In genomic region chr7:26278769-26279168, GRCh38 we compare ENCODE assay signal across 9 cellular contexts.
A peak's percentile ranks its signal among the peaks of the same experiment; 100 is the strongest.
DNase-seq lines count a peak whose midpoint lies in the region; ATAC-seq and TF ChIP-seq lines count a peak whose summit lies in the region.
"Had no signal": no experiment of that assay in that cellular context is flagged by ENCODE, and none has a peak within 500 bp of the region (broad histone marks: within the 10 kb centered on the region; RNA-seq: fewer than 3 reads in every experiment).

No MANE protein-coding gene starts in this region.

- H3K9me3 ChIP-seq in parathyroid adenoma (ENCODE audit: control insufficient read depth, low read length), result no peaks in the 10 kb centered on the region

- in situ Hi-C loops in astrocyte of the spinal cord (cut with HindIII; ENCODE audit: low sequenced_read_pairs), result no loop called here

- H3K4me3 ChIP-seq in NB4 (ENCODE audit: low read depth, low read length) (peak overlapping the region; percentile 76), astrocyte of the spinal cord (ENCODE audit: low read depth, low read length) (no peak overlapping the region), parathyroid adenoma (ENCODE audit: low read depth, low read length) (no peak overlapping the region)
- H3K4me3 ChIP-seq: BLaER1 treated with 17β-estradiol and CSF1 and Interleukin-3, amounts not matched to agents 10 nM and 100 nM had no signal

- no peaks in the 10 kb centered on the region for H3K4me1 ChIP-seq in parathyroid adenoma
- H3K4me1 ChIP-seq: BLaER1 treated with 17β-estradiol and CSF1 and Interleukin-3, amounts not matched to agents 10 nM and 100 nM had no signal

- peak; percentile 33 to 45 for ATAC-seq in activated CD4-positive, CD25-positive, alpha-beta regulatory T cell treated with anti-CD3 and anti-CD28 coated beads, Interleukin-2, amount 50 U/mL, for 24 hours
- ATAC-seq in HG02759 (IDR thresholded peaks at IDR 0.05; ENCODE audit: unreplicated experiment) (no peak), HG02798 (IDR thresholded peaks at IDR 0.05; ENCODE audit: poor library complexity, unreplicated experiment) (no peak), GM21381 (IDR thresholded peaks at IDR 0.05; ENCODE audit: unreplicated experiment) (no peak)

- TF ChIP-seq POLR2A in NB4 (IDR thresholded peaks at IDR 0.05; ENCODE audit: extremely low read depth, insufficient read length), result no peak

- H2AFZ ChIP-seq in parathyroid adenoma, result no peak overlapping the region

- H3K79me2 ChIP-seq in parathyroid adenoma, result no peaks in the 10 kb centered on the region

- H3K4me2 ChIP-seq in parathyroid adenoma (ENCODE audit: low read length), result no peak overlapping the region
- H3K4me2 ChIP-seq: BLaER1 treated with 17β-estradiol and CSF1 and Interleukin-3, amounts not matched to agents 10 nM and 100 nM had no signal

- no peak overlapping the region for H3K9ac ChIP-seq in parathyroid adenoma
- H3K9ac ChIP-seq: BLaER1 treated with 17β-estradiol and CSF1 and Interleukin-3, amounts not matched to agents 10 nM and 100 nM had no signal

- H3K27ac ChIP-seq in parathyroid adenoma, result no peak overlapping the region
- H3K27ac ChIP-seq: BLaER1 treated with 17β-estradiol and CSF1 and Interleukin-3, amounts not matched to agents 10 nM and 100 nM had no signal

- H3K27me3 ChIP-seq in parathyroid adenoma (ENCODE audit: control insufficient read depth, insufficient read depth, low read length), result no peaks in the 10 kb centered on the region
- H3K27me3 ChIP-seq: BLaER1 treated with 17β-estradiol and CSF1 and Interleukin-3, amounts not matched to agents 10 nM and 100 nM had no signal

- TF ChIP-seq CTCF in NB4 (IDR thresholded peaks at IDR 0.05; ENCODE audit: low read depth, low read length) (peak; percentile 73), astrocyte of the spinal cord (IDR thresholded peaks at IDR 0.05; ENCODE audit: low read depth, low read length) (peak; percentile 13), parathyroid adenoma (IDR thresholded peaks at IDR 0.05) (peak; percentile 16)

- no peaks in the 10 kb centered on the region for H3K36me3 ChIP-seq in parathyroid adenoma (ENCODE audit: control insufficient read depth, insufficient read depth, low read length)
- H3K36me3 ChIP-seq: BLaER1 treated with 17β-estradiol and CSF1 and Interleukin-3, amounts not matched to agents 10 nM and 100 nM had no signal

- DNase-seq in activated CD4-positive, CD25-positive, alpha-beta regulatory T cell (lab: John Stamatoyannopoulos, UW), result no peak
- DNase-seq in NB4 (ENCODE audit: low read depth) (peak; percentile 80), astrocyte of the spinal cord (ENCODE audit: low read depth, low spot score) (no peak)

Comparison
In these comparisons a context has a peak if more than half of its experiments do, and no peak if none do; other contexts are left out.
1. ATAC-seq: peak in activated CD4-positive, CD25-positive, alpha-beta regulatory T cell treated with anti-CD3 and anti-CD28 coated beads, Interleukin-2, amount 50 U/mL, for 24 hours (2 of 2); none in HG02759 (single experiment), HG02798 (single experiment) and GM21381 (single experiment).
2. CTCF ChIP-seq: peak in every context shown above with its lines; median percentile 73 in NB4; 16 in parathyroid adenoma; 13 in astrocyte of the spinal cord.